Comparison of ENCODE assay signal across 31 cellular contexts in the genomic region with DNA sequence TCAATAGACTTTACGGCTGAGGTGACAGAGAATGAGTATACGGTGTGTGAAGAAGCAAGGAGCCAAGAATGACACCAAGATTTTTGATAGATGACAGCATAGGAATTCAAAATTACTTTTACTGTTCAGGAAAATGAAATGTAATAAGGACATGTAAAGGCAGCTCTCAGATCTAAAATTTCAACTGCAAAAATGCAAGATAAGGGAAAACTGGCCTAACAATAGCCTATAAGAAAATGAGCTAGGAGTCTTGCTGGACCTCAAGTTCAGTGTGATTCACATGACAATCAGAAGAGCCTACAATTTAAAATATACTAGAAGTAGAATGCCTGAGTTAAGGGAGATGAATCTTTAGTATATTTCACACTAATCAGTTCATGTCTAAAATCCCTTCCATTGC.
"Had no signal": no experiment of that assay in that cellular context is flagged by ENCODE, and none has a peak within 500 bp of the region (broad histone marks: within the 10 kb centered on the region; RNA-seq: fewer than 3 reads in every experiment).

No MANE protein-coding gene starts in this region.

- H3K4me1 ChIP-seq: adrenal gland, esophagus muscularis mucosa, foreskin keratinocyte, gastrocnemius medialis, heart left ventricle had no signal

- H3K9me3 ChIP-seq: adrenal gland, body of pancreas, gastrocnemius medialis had no signal

- DNase-seq: activated CD4-positive, alpha-beta memory T cell treated with anti-CD3 and anti-CD28 coated beads for 36 hours; activated CD4-positive, alpha-beta T cell treated with anti-CD3 and anti-CD28 coated beads for 36 hours; activated CD4-positive, alpha-beta T cell treated with anti-CD3 and anti-CD28 coated beads, Interleukin-2, amount 10 ng/mL, durations not matched to agents 24 days and 14 days; activated CD4-positive, CD25-positive, alpha-beta regulatory T cell; activated CD4-positive, CD25-positive, alpha-beta regulatory T cell treated with anti-CD3 and anti-CD28 coated beads, Interleukin-2, amount 50 U/mL, for 72 hours; activated CD8-positive, alpha-beta memory T cell treated with anti-CD3 and anti-CD28 coated beads, Interleukin-2, amount 10 ng/mL, durations not matched to agents 7 days and 5 days; activated CD8-positive, alpha-beta memory T cell treated with anti-CD3 and anti-CD28 coated beads, Interleukin-2, amount 50 U/mL, for 4 hours; activated CD8-positive, alpha-beta T cell treated with anti-CD3 and anti-CD28 coated beads, Interleukin-2, amount 10 ng/mL, durations not matched to agents 7 days and 5 days; activated effector memory CD4-positive, alpha-beta T cell treated with anti-CD3 and anti-CD28 coated beads, Interleukin-2, amount 50 U/mL, for 16 hours; activated naive CD4-positive, alpha-beta T cell treated with anti-CD3 and anti-CD28 coated beads for 36 hours; activated naive CD8-positive, alpha-beta T cell treated with anti-CD3 and anti-CD28 coated beads for 36 hours; activated naive CD8-positive, alpha-beta T cell treated with anti-CD3 and anti-CD28 coated beads, Interleukin-2, amount 50 U/mL, for 24 hours; activated T-cell treated with anti-CD3 and anti-CD28 coated beads, Interleukin-2, amount 50 U/mL, for 1 hour; activated T-cell treated with anti-CD3 and anti-CD28 coated beads, Interleukin-2, amount 50 U/mL, for 48 hours; adrenal gland; amygdala; aorta; body of pancreas; caudate nucleus; cortex of kidney; dermis blood vessel endothelial cell; effector CD4-positive, alpha-beta T cell; effector memory CD8-positive, alpha-beta T cell; erythroblast; gastrocnemius medialis; glutamatergic neuron; heart left ventricle; T-helper 2 cell had no signal

- H3K27ac ChIP-seq: adrenal gland, body of pancreas, esophagus muscularis mucosa, foreskin keratinocyte, gastrocnemius medialis, heart left ventricle had no signal

- H3K36me3 ChIP-seq: adrenal gland, esophagus muscularis mucosa, gastrocnemius medialis, heart left ventricle had no signal

- FAIRE-seq: colon had no signal

- H3K27me3 ChIP-seq: adrenal gland, body of pancreas, esophagus muscularis mucosa, gastrocnemius medialis had no signal

- ATAC-seq: activated CD8-positive, alpha-beta memory T cell treated with anti-CD3 and anti-CD28 coated beads, Interleukin-2, amount 10 ng/mL, durations not matched to agents 7 days and 5 days; activated CD8-positive, alpha-beta T cell treated with anti-CD3 and anti-CD28 coated beads, Interleukin-2, amount 10 ng/mL, durations not matched to agents 7 days and 5 days; activated naive CD8-positive, alpha-beta T cell treated with anti-CD3 and anti-CD28 coated beads, Interleukin-2, amount 50 U/mL, for 24 hours; body of pancreas; effector memory CD8-positive, alpha-beta T cell; foreskin keratinocyte; gastrocnemius medialis; heart left ventricle had no signal

- H3K4me3 ChIP-seq: adrenal gland, body of pancreas, esophagus muscularis mucosa, gastrocnemius medialis, heart left ventricle had no signal
